In genomic region chr16:2841606-2842339, GRCh38 we compare ENCODE assay signal across 15 cellular contexts. TPM values are rescaled to one million over a fixed set of nuclear protein-coding genes. Genes with fewer than 3 reads are reported as not detected.
DNase-seq lines count a peak whose midpoint lies in the region; ATAC-seq lines count a peak whose summit lies in the region.
"Had no signal": no experiment of that assay in that cellular context is flagged by ENCODE, and none has a peak within 500 bp of the region (broad histone marks: within the 10 kb centered on the region; RNA-seq: fewer than 3 reads in every experiment).

No MANE protein-coding gene starts in this region.

- H3K4me1 Mint-ChIP-seq in CD8-positive, alpha-beta memory T cell: peaks cover 62 to 72% (median 62%) of the 10 kb centered on the region in 3 donors

- no peaks in the 10 kb centered on the region for H3K9me3 Mint-ChIP-seq in CD8-positive, alpha-beta memory T cell
- H3K9me3 Mint-ChIP-seq: activated naive CD4-positive, alpha-beta T cell treated with anti-CD3 and anti-CD28 coated beads, Interleukin-2, amount 10 ng/mL, durations not matched to agents 7 days and 5 days had no signal

- no peaks in the 10 kb centered on the region for H3K36me3 ChIP-seq in CD8-positive, alpha-beta memory T cell (ENCODE audit: insufficient read depth, low read length)
- H3K36me3 ChIP-seq in duodenal mucosa (ENCODE audit: control insufficient read depth in 1 of 2, insufficient read depth in 2 of 2, low read length in 2 of 2) (no peaks in the 10 kb centered on the region), skeletal muscle satellite cell (ENCODE audit: insufficient read depth, low read length) (no peaks in the 10 kb centered on the region)
- H3K36me3 ChIP-seq: right lobe of liver, WERI-Rb-1 had no signal

- no peak for DNase-seq in CD8-positive, alpha-beta memory T cell
- DNase-seq in Jurkat, Clone E6-1 (ENCODE audit: low read depth, low spot score): no peak
- DNase-seq in dedifferentiated amniotic fluid mesenchymal stem cell (ENCODE audit: extremely low spot score) (no peak), ureter (ENCODE audit: low spot score) (no peak)
- DNase-seq: DMS79 treated with DMSO at 0.1 percent for 48 hours, glutamatergic neuron had no signal

- H3K9ac ChIP-seq in duodenal mucosa (ENCODE audit: low read depth in 1 of 2, low read length in 2 of 2): no peak overlapping the region
- no peak overlapping the region for H3K9ac ChIP-seq in skeletal muscle satellite cell (ENCODE audit: low read depth, low read length)

- CTCF ChIA-PET in CD8-positive, alpha-beta memory T cell (lab: Charles Lee): interaction anchor here (4.7 kb wide), 1 partner anchor 26 kb away, joined by 18 read pairs; no protein-coding TSS in a partner anchor

- H3K27me3 Mint-ChIP-seq in CD8-positive, alpha-beta memory T cell: peaks cover 1 to 4% of the 10 kb centered on the region in 2 donors

- H3K9me3 ChIP-seq in CD8-positive, alpha-beta memory T cell (ENCODE audit: low read length): no peaks in the 10 kb centered on the region
- H3K9me3 ChIP-seq in duodenal mucosa (ENCODE audit: control insufficient read depth in 1 of 2, low read length in 2 of 2): no peaks in the 10 kb centered on the region
- H3K9me3 ChIP-seq in skeletal muscle satellite cell (replicated peaks; ENCODE audit: low read length): no peaks in the 10 kb centered on the region
- H3K9me3 ChIP-seq: right lobe of liver had no signal

- peaks cover 42% of the 10 kb centered on the region for H3K4me1 ChIP-seq in CD8-positive, alpha-beta memory T cell (ENCODE audit: insufficient read depth, low read length)
- peaks cover 6 to 12% of the 10 kb centered on the region in 2 donors for H3K4me1 ChIP-seq in duodenal mucosa (ENCODE audit: control insufficient read depth in 1 of 2, insufficient read depth in 2 of 2, low read length in 2 of 2)
- H3K4me1 ChIP-seq in skeletal muscle satellite cell (ENCODE audit: control insufficient read depth, insufficient read depth, low read length): peaks cover 13% of the 10 kb centered on the region
- H3K4me1 ChIP-seq: right lobe of liver had no signal

- H3K27ac ChIP-seq in CD8-positive, alpha-beta memory T cell (ENCODE audit: low read depth, low read length): peak overlapping the region; percentile 58
- no peak overlapping the region for H3K27ac ChIP-seq in duodenal mucosa (ENCODE audit: low read depth, low read length)
- H3K27ac ChIP-seq: HL-60, right lobe of liver, WERI-Rb-1 had no signal

- POLR2A ChIA-PET in CD8-positive, alpha-beta memory T cell (lab: Charles Lee): no interaction called here

- peak overlapping the region in 5 of 7 donors; percentile 70 to 88 (median 78) for H3K4me3 Mint-ChIP-seq in CD8-positive, alpha-beta memory T cell
- H3K4me3 Mint-ChIP-seq: activated naive CD4-positive, alpha-beta T cell treated with anti-CD3 and anti-CD28 coated beads, Interleukin-2, amount 10 ng/mL, durations not matched to agents 7 days and 5 days had no signal

- H3K4me2 ChIP-seq in skeletal muscle satellite cell (ENCODE audit: low read length): peak overlapping the region; percentile 46

- H3K36me3 Mint-ChIP-seq in CD8-positive, alpha-beta memory T cell: no peaks in the 10 kb centered on the region
- H3K36me3 Mint-ChIP-seq: activated naive CD4-positive, alpha-beta T cell treated with anti-CD3 and anti-CD28 coated beads, Interleukin-2, amount 10 ng/mL, durations not matched to agents 7 days and 5 days had no signal

- H3K27ac Mint-ChIP-seq in CD8-positive, alpha-beta memory T cell: peak overlapping the region; percentile 59 to 99 (median 98)

- ATAC-seq in HG03280 (IDR thresholded peaks at IDR 0.05; ENCODE audit: unreplicated experiment) (no peak), HG02970 (IDR thresholded peaks at IDR 0.05; ENCODE audit: low FRiP score, unreplicated experiment) (no peak)

- H3K4me3 ChIP-seq in CD8-positive, alpha-beta memory T cell (ENCODE audit: low read length): peak overlapping the region; percentile 52
- peak overlapping the region; percentile 1; the same call in 1 of the 2 replicates for H3K4me3 ChIP-seq in Jurkat, Clone E6-1 (ENCODE audit: low read length)
- H3K4me3 ChIP-seq in duodenal mucosa (ENCODE audit: low read depth in 1 of 2, low read length in 2 of 2) (peak overlapping the region; percentile 6 to 48), skeletal muscle satellite cell (ENCODE audit: low read length) (peak overlapping the region; percentile 50)

- H3K27me3 ChIP-seq in CD8-positive, alpha-beta memory T cell (ENCODE audit: insufficient read depth, low read length, poor library complexity, severe bottlenecking): no peaks in the 10 kb centered on the region
- H3K27me3 ChIP-seq in duodenal mucosa (ENCODE audit: control insufficient read depth in 1 of 2, insufficient read depth in 2 of 2, low read length in 2 of 2): peaks cover 0 to 5% of the 10 kb centered on the region in 2 donors
- peaks cover 8% of the 10 kb centered on the region for H3K27me3 ChIP-seq in skeletal muscle satellite cell (ENCODE audit: control insufficient read depth, insufficient read depth, low read length)
- H3K27me3 ChIP-seq: right lobe of liver had no signal

RNA-seq across cellular contexts. Expression of gene ZG16B, which starts 11.7 kb away (rescaled TPM):
- total RNA-seq in CD8-positive, alpha-beta memory T cell: under 1 TPM; 0.29 to 0.74 TPM
- polyA plus RNA-seq in CD8-positive, alpha-beta memory T cell: not detected
- polyA plus RNA-seq in Jurkat, Clone E6-1 (2012; ENCODE audit: insufficient read depth, insufficient read length): not detected
- 3.1 and 5.6 TPM in 2 replicates for total RNA-seq in skeletal muscle satellite cell (2012; rRNA removed)
- 31.8 TPM for total RNA-seq in ureter

RNA-seq across cellular contexts. Expression of gene PRSS22, which starts 16.2 kb away (rescaled TPM):
- not detected for total RNA-seq in CD8-positive, alpha-beta memory T cell
- not detected for polyA plus RNA-seq in CD8-positive, alpha-beta memory T cell
- not detected for polyA plus RNA-seq in Jurkat, Clone E6-1 (2012; ENCODE audit: insufficient read depth, insufficient read length)
- total RNA-seq in skeletal muscle satellite cell (2012; rRNA removed): under 0.01 TPM in 1 of 2 replicates, not detected in the other
- total RNA-seq in ureter: 41.2 TPM
- total RNA-seq: dermis microvascular lymphatic vessel endothelial cell had no signal

RNA-seq across cellular contexts. Expression of gene PRSS21, which starts 24.7 kb away (rescaled TPM):
- 1 to 10 TPM; 8.8 to 9.2 TPM for total RNA-seq in CD8-positive, alpha-beta memory T cell
- 13.6 TPM for polyA plus RNA-seq in CD8-positive, alpha-beta memory T cell
- 2.1 TPM for polyA plus RNA-seq in Jurkat, Clone E6-1 (2012; ENCODE audit: insufficient read depth, insufficient read length)
- 0.44 TPM in 1 of 2 replicates, not detected in the other for total RNA-seq in skeletal muscle satellite cell (2012; rRNA removed)
- 1.3 TPM for total RNA-seq in ureter
- total RNA-seq: right lobe of liver had no signal

RNA-seq across cellular contexts. Expression of gene FLYWCH2, which starts 41.2 kb away (rescaled TPM):
- total RNA-seq in CD8-positive, alpha-beta memory T cell: 10 to 100 TPM; 24.7 to 27.2 TPM
- polyA plus RNA-seq in CD8-positive, alpha-beta memory T cell: 24.0 TPM
- 37.7 TPM for polyA plus RNA-seq in Jurkat, Clone E6-1 (2012; ENCODE audit: insufficient read depth, insufficient read length)
- total RNA-seq in skeletal muscle satellite cell (2012; rRNA removed): 78.8 and 88.9 TPM in 2 replicates
- total RNA-seq in ureter: 23.5 TPM

RNA-seq across cellular contexts. Expression of gene PRSS41, which starts 43.5 kb away (rescaled TPM):
- not detected for total RNA-seq in CD8-positive, alpha-beta memory T cell
- polyA plus RNA-seq in CD8-positive, alpha-beta memory T cell: not detected
- not detected for polyA plus RNA-seq in Jurkat, Clone E6-1 (2012; ENCODE audit: insufficient read depth, insufficient read length)
- total RNA-seq in skeletal muscle satellite cell (2012; rRNA removed): not detected in 2 replicates
- not detected for total RNA-seq in ureter
- total RNA-seq: dermis microvascular lymphatic vessel endothelial cell, right lobe of liver had no signal

Comparison
In these comparisons a context has a peak if more than half of its experiments do, and no peak if none do; other contexts are left out.
1. H3K4me3 ChIP-seq: peak in every context shown above with its lines; median percentile 52 in CD8-positive, alpha-beta memory T cell; 50 in skeletal muscle satellite cell; 27 in duodenal mucosa; 1 in Jurkat, Clone E6-1.
2. RNA of gene ZG16B, which starts 11.7 kb away (total RNA-seq): 31.8 TPM in ureter (single experiment); 0.29 to 0.74 TPM in CD8-positive, alpha-beta memory T cell; every median in the first group is over 10 times any median in the second.
3. RNA of gene PRSS22, which starts 16.2 kb away (total RNA-seq): 41.2 TPM in ureter (single experiment); not detected in CD8-positive, alpha-beta memory T cell; every median in the first group is over 10 times any median in the second.